In the genomic region with DNA sequence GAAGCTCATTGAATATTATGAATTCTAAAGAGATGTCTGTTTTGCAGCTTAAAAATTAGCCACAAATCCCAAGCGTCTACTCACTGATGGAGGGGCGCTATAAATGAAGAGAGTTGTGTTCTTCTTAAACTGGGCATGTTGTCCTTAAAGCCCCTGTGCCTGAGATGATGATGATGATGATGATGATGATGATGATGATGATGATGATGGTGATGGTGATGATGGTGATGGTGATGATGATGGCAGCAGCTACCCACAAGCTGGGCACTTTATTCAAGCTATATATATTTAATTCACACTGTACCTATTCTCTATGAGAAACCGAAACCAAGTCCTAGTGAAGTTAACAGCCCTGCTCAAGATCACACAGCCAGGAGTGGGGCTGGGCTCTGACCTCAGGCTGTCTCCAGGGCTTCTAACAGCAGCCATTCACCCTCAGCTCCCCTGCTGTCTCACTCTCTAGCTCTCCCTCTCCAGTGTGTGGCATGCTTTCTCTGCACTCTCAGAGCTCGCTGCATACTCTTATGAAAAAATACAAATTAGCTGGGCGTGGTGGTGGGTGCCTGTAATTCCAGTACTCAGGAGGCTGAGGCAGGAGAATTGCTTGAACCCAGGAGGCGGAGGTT, we compare ENCODE assay signal across 10 cellular contexts.
DNase-seq lines count a peak whose midpoint lies in the region; ATAC-seq and TF ChIP-seq lines count a peak whose summit lies in the region.
"Had no signal": no experiment of that assay in that cellular context is flagged by ENCODE, and none has a peak within 500 bp of the region (broad histone marks: within the 10 kb centered on the region; RNA-seq: fewer than 3 reads in every experiment).

No MANE protein-coding gene starts in this region.

- peak overlapping the region; percentile 67 for H3K9ac ChIP-seq in SK-N-MC (ENCODE audit: insufficient read length)

- H3K27ac ChIP-seq in HEK293 (ENCODE audit: extremely low read depth, low read depth, low read length) (no peak overlapping the region), SK-N-MC (peak overlapping the region; percentile 71), spleen (no peak overlapping the region), testis (no peak overlapping the region), dorsolateral prefrontal cortex (no peak overlapping the region)

- POLR2A ChIA-PET in Caco-2 (lab: Charles Lee): interaction anchor here (0.6 kb wide), 1 partner anchor 10 kb away, joined by 3 read pairs; no protein-coding TSS in a partner anchor
- POLR2A ChIA-PET in HEK293 (lab: Yijun Ruan, JAX): no interaction called here

- BruUV-seq in Caco-2 (replicated peaks; lab: Mats Ljungman, UMichigan): no TSS peak

- H3K9me3 Mint-ChIP-seq in Caco-2 (ENCODE audit: unreplicated experiment) (no peaks in the 10 kb centered on the region), memory B cell (no peaks in the 10 kb centered on the region)

- H3K27ac Mint-ChIP-seq in Caco-2 (ENCODE audit: unreplicated experiment) (no peak overlapping the region), memory B cell (no peak overlapping the region)

- no peak overlapping the region for H3K4me3 ChIP-seq in Caco-2 (ENCODE audit: low read depth, low read length)
- H3K4me3 ChIP-seq in HEK293 (ENCODE audit: low read depth, low read length): no peak overlapping the region
- H3K4me3 ChIP-seq in SK-N-MC: peak overlapping the region; percentile 67
- no peak overlapping the region for H3K4me3 ChIP-seq in spleen
- H3K4me3 ChIP-seq in testis: no peak overlapping the region
- peak overlapping the region in 11 of 59 donors; percentile 7 to 52 (median 31) for H3K4me3 ChIP-seq in dorsolateral prefrontal cortex

- H3K4me1 ChIP-seq in Caco-2 (peaks cover 5% of the 10 kb centered on the region; the same call in 1 of the 2 replicates), HEK293 (ENCODE audit: control insufficient read depth, insufficient read depth, low read length) (peaks cover 6% of the 10 kb centered on the region; the same call in 1 of the 2 replicates), spleen (no peaks in the 10 kb centered on the region), testis (no peaks in the 10 kb centered on the region)

- H3K27me3 Mint-ChIP-seq in Caco-2 (ENCODE audit: insufficient read depth, unreplicated experiment): no peaks in the 10 kb centered on the region
- peaks cover 3% of the 10 kb centered on the region for H3K27me3 Mint-ChIP-seq in memory B cell

- TF ChIP-seq CTCF in Caco-2 (IDR thresholded peaks at IDR 0.05; ENCODE audit: insufficient read depth in 1 of 2, low read depth in 1 of 2, low read length in 1 of 2, severe bottlenecking in 1 of 2, unreplicated experiment in 1 of 2) (no peak), HEK293 (tag by site-specific recombination; IDR thresholded peaks at IDR 0.05) (no peak), spleen (IDR thresholded peaks at IDR 0.05 in 8 of 11, conservative IDR thresholded peaks at IDR 0.05 in 3 of 11) (no peak), testis (IDR thresholded peaks at IDR 0.05) (no peak), dorsolateral prefrontal cortex (IDR thresholded peaks at IDR 0.05 in 54 of 56, conservative IDR thresholded peaks at IDR 0.05 in 2 of 56; ENCODE audit: low read depth in 1 of 56, partially characterized antibody in 56 of 56) (no peak)

- intact Hi-C loops in Caco-2 (cut with micrococcal nuclease; ENCODE audit: unreplicated experiment): no loop called here
- intact Hi-C loops in spleen (cut with DNase I; ENCODE audit: low total_unique reads): no loop called here
- intact Hi-C loops in testis (cut with DNase I; ENCODE audit: low total_unique reads): no loop called here
- intact Hi-C loops in dorsolateral prefrontal cortex (cut with DNase I): no loop called here

- H3K36me3 ChIP-seq in Caco-2 (ENCODE audit: control insufficient read depth, insufficient read depth, low read length): no peaks in the 10 kb centered on the region
- no peaks in the 10 kb centered on the region for H3K36me3 ChIP-seq in HEK293 (ENCODE audit: control insufficient read depth in 2 of 2, insufficient read depth in 1 of 2, low read length in 2 of 2)
- no peaks in the 10 kb centered on the region for H3K36me3 ChIP-seq in SK-N-MC (ENCODE audit: insufficient read depth, low read length)
- H3K36me3 ChIP-seq in spleen: no peaks in the 10 kb centered on the region
- no peaks in the 10 kb centered on the region for H3K36me3 ChIP-seq in testis (ENCODE audit: low read depth, missing control alignments)

- H3K27me3 ChIP-seq in Caco-2 (replicated peaks; ENCODE audit: control insufficient read depth, insufficient read depth, low read length): no peaks in the 10 kb centered on the region; the same call in none of the 2 replicates
- H3K27me3 ChIP-seq in spleen (replicated peaks in 1 of 7): peaks cover 0 to 6% (median 0%) of the 10 kb centered on the region in 7 donors
- H3K27me3 ChIP-seq in testis: no peaks in the 10 kb centered on the region
- peaks cover 0 to 3% (median 0%) of the 10 kb centered on the region in 45 donors for H3K27me3 ChIP-seq in dorsolateral prefrontal cortex

- peak; percentile 21 for ATAC-seq in memory B cell (ENCODE audit: low read depth)

- H3K4me3 Mint-ChIP-seq in Caco-2 (ENCODE audit: unreplicated experiment): peak overlapping the region; percentile 50
- H3K4me3 Mint-ChIP-seq in memory B cell: no peak overlapping the region

- H3K4me1 Mint-ChIP-seq in Caco-2 (ENCODE audit: low read depth, unreplicated experiment): peaks cover 24% of the 10 kb centered on the region
- no peaks in the 10 kb centered on the region for H3K4me1 Mint-ChIP-seq in memory B cell

- no peak for DNase-seq in Caco-2
- DNase-seq in SK-N-MC (ENCODE audit: low read depth, low spot score): no peak
- no peak for DNase-seq in memory B cell (ENCODE audit: low spot score in 2 of 2)
- DNase-seq in NCI-H510A (lab: John Stamatoyannopoulos, UW): no peak
- DNase-seq in spleen: no peak
- DNase-seq in testis: no peak
- DNase-seq in dorsolateral prefrontal cortex: no peak
- DNase-seq: anterior cingulate cortex, NCI-H2171 had no signal

- 88 to 93% (median 90%) methylated on average over 6 of the region's 6 CpGs for WGBS in spleen, 5 donors
- WGBS in testis, 2 donors: 94 to 95% methylated on average over 6 of the region's 6 CpGs

- TF ChIP-seq POLR2A in spleen (IDR thresholded peaks at IDR 0.05) (no peak), testis (IDR thresholded peaks at IDR 0.05) (no peak)

- CTCF ChIA-PET in Caco-2 (lab: Charles Lee) (no interaction called here), HEK293 (lab: Yijun Ruan, JAX) (interaction anchor here (0.6 to 0.8 kb wide), 2 partner anchors 308 to 507 kb away, joined by 3 read pairs; no protein-coding TSS in a partner anchor)

- H3K36me3 Mint-ChIP-seq in Caco-2 (ENCODE audit: insufficient read depth, unreplicated experiment): no peaks in the 10 kb centered on the region
- H3K36me3 Mint-ChIP-seq in memory B cell: no peaks in the 10 kb centered on the region

- H3K9me3 ChIP-seq in Caco-2 (no peaks in the 10 kb centered on the region), HEK293 (ENCODE audit: control insufficient read depth, insufficient read depth, low read depth, low read length) (no peaks in the 10 kb centered on the region), SK-N-MC (ENCODE audit: low read depth, low read length) (no peaks in the 10 kb centered on the region), spleen (no peaks in the 10 kb centered on the region), testis (no peaks in the 10 kb centered on the region)

TF ChIP-seq in HEK293, 187 proteins besides CTCF, POLR2A, EP300 and RAD21 (continues in another document):
- no peak for TF ChIP-seq ZNF596 (tag by site-specific recombination; IDR thresholded peaks at IDR 0.05)
- TF ChIP-seq ZBTB6 (tag by site-specific recombination; IDR thresholded peaks at IDR 0.05): no peak
- no peak for TF ChIP-seq ZNF488 (tag by site-specific recombination; IDR thresholded peaks at IDR 0.05)
- no peak for TF ChIP-seq ZNF37A (tag by site-specific recombination; IDR thresholded peaks at IDR 0.05)
- TF ChIP-seq ZNF239 (tag by site-specific recombination; IDR thresholded peaks at IDR 0.05): no peak
- no peak for TF ChIP-seq ZNF660 (tag by site-specific recombination; IDR thresholded peaks at IDR 0.05)
- no peak for TF ChIP-seq ZNF211 (tag by site-specific recombination; IDR thresholded peaks at IDR 0.05; ENCODE audit: low read depth)
- TF ChIP-seq ZNF423 (tag by site-specific recombination; IDR thresholded peaks at IDR 0.05): no peak
- TF ChIP-seq, protein P1, sequence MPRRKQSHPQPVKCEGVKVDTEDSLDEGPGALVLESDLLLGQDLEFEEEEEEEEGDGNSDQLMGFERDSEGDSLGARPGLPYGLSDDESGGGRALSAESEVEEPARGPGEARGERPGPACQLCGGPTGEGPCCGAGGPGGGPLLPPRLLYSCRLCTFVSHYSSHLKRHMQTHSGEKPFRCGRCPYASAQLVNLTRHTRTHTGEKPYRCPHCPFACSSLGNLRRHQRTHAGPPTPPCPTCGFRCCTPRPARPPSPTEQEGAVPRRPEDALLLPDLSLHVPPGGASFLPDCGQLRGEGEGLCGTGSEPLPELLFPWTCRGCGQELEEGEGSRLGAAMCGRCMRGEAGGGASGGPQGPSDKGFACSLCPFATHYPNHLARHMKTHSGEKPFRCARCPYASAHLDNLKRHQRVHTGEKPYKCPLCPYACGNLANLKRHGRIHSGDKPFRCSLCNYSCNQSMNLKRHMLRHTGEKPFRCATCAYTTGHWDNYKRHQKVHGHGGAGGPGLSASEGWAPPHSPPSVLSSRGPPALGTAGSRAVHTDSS (tag by site-specific recombination; IDR thresholded peaks at IDR 0.05): peak; percentile 99
- TF ChIP-seq HOXD13 (CRISPR knock-in tag; IDR thresholded peaks at IDR 0.05; ENCODE audit: borderline replicate concordance): no peak
- no peak for TF ChIP-seq ZNF19 (tag by site-specific recombination; IDR thresholded peaks at IDR 0.05; ENCODE audit: low read depth)
- TF ChIP-seq PRDM1 (tag by site-specific recombination; IDR thresholded peaks at IDR 0.05): peak; percentile 61
- no peak for TF ChIP-seq ZNF10 (tag by site-specific recombination; IDR thresholded peaks at IDR 0.05)
